ENCODE assay signal across 18 cellular contexts in genomic region chr12:47766496-47767196, GRCh38. TPM values are rescaled to one million over a fixed set of nuclear protein-coding genes. Genes with fewer than 3 reads are reported as not detected.
DNase-seq lines count a peak whose midpoint lies in the region; ATAC-seq and TF ChIP-seq lines count a peak whose summit lies in the region.
"Had no signal": no experiment of that assay in that cellular context is flagged by ENCODE, and none has a peak within 500 bp of the region (broad histone marks: within the 10 kb centered on the region; RNA-seq: fewer than 3 reads in every experiment).

No MANE protein-coding gene starts in this region.

- H3K27me3 ChIP-seq in effector memory CD4-positive, alpha-beta T cell (replicated peaks; ENCODE audit: control insufficient read depth, insufficient read depth, low read length, poor library complexity, severe bottlenecking), result no peaks in the 10 kb centered on the region
- H3K27me3 ChIP-seq: adrenal gland, dorsolateral prefrontal cortex had no signal

- DNase-seq in NK-92 treated with Interleukin-12 subunit alpha and Interleukin-12 subunit beta, amount 100 ng/mL, for 24 hours (lab: John Stamatoyannopoulos, UW), result peak; percentile 49
- DNase-seq in NK-92 (lab: John Stamatoyannopoulos, UW; ENCODE audit: unreplicated experiment) (no peak), NCI-H524 (lab: John Stamatoyannopoulos, UW) (no peak), type B pancreatic cell (ENCODE audit: extremely low spot score, unreplicated experiment) (no peak)
- no peak for DNase-seq in effector memory CD4-positive, alpha-beta T cell
- DNase-seq in stimulated activated effector memory CD8-positive, alpha-beta T cell treated with anti-CD3 and anti-CD28 coated beads, Interleukin-12 subunit alpha, Interleukin-12 subunit beta, amount 100 ng/mL, for 72 hours (ENCODE audit: low spot score in 2 of 2), result no peak
- DNase-seq in central memory CD4-positive, alpha-beta T cell, result no peak
- DNase-seq: left ventricle myocardium inferior, NCI-H226 had no signal

- H3K9me3 Mint-ChIP-seq in stimulated activated effector memory CD8-positive, alpha-beta T cell treated with anti-CD3 and anti-CD28 coated beads, Interleukin-12 subunit alpha, Interleukin-12 subunit beta, amount 100 ng/mL, for 72 hours, result no peaks in the 10 kb centered on the region
- H3K9me3 Mint-ChIP-seq in type B pancreatic cell, result no peaks in the 10 kb centered on the region
- H3K9me3 Mint-ChIP-seq: activated CD4-positive, alpha-beta memory T cell treated with anti-CD3 and anti-CD28 coated beads for 36 hours had no signal

- ATAC-seq in stimulated activated effector memory CD8-positive, alpha-beta T cell treated with anti-CD3 and anti-CD28 coated beads, Interleukin-12 subunit alpha, Interleukin-12 subunit beta, amount 100 ng/mL, for 72 hours, result peak; percentile 17
- ATAC-seq: Right ventricle myocardium inferior had no signal

- H3K36me3 ChIP-seq in KOPT-K1 (ENCODE audit: insufficient read depth, low read length), result no peaks in the 10 kb centered on the region
- H3K36me3 ChIP-seq in effector memory CD4-positive, alpha-beta T cell (ENCODE audit: control insufficient read depth, insufficient read depth, low read length), result no peaks in the 10 kb centered on the region
- H3K36me3 ChIP-seq: adrenal gland, left ventricle myocardium inferior had no signal

- TF ChIP-seq CTCF in type B pancreatic cell (conservative IDR thresholded peaks at IDR 0.05), result no peak

- peaks cover 7% of the 10 kb centered on the region for H3K4me1 Mint-ChIP-seq in stimulated activated effector memory CD8-positive, alpha-beta T cell treated with anti-CD3 and anti-CD28 coated beads, Interleukin-12 subunit alpha, Interleukin-12 subunit beta, amount 100 ng/mL, for 72 hours
- H3K4me1 Mint-ChIP-seq in type B pancreatic cell (ENCODE audit: unreplicated experiment), result peaks cover 11% of the 10 kb centered on the region

- peaks cover 3% of the 10 kb centered on the region for H3K27me3 Mint-ChIP-seq in type B pancreatic cell
- H3K27me3 Mint-ChIP-seq: activated CD4-positive, alpha-beta memory T cell treated with anti-CD3 and anti-CD28 coated beads for 36 hours had no signal

- H3K9me3 ChIP-seq in KOPT-K1 (ENCODE audit: insufficient read depth, low read length, poor library complexity, severe bottlenecking), result no peaks in the 10 kb centered on the region
- H3K9me3 ChIP-seq in effector memory CD4-positive, alpha-beta T cell (ENCODE audit: control insufficient read depth, low read length), result no peaks in the 10 kb centered on the region
- H3K9me3 ChIP-seq: adrenal gland, left ventricle myocardium inferior had no signal

- H3K36me3 Mint-ChIP-seq in stimulated activated effector memory CD8-positive, alpha-beta T cell treated with anti-CD3 and anti-CD28 coated beads, Interleukin-12 subunit alpha, Interleukin-12 subunit beta, amount 100 ng/mL, for 72 hours, result no peaks in the 10 kb centered on the region
- H3K36me3 Mint-ChIP-seq in type B pancreatic cell, result no peaks in the 10 kb centered on the region
- H3K36me3 Mint-ChIP-seq: activated CD4-positive, alpha-beta memory T cell treated with anti-CD3 and anti-CD28 coated beads for 36 hours had no signal

- no peak overlapping the region for H3K4me3 ChIP-seq in effector memory CD4-positive, alpha-beta T cell (ENCODE audit: insufficient read depth, low read depth, low read length, poor library complexity, severe bottlenecking)
- H3K4me3 ChIP-seq: adrenal gland, dorsolateral prefrontal cortex, left ventricle myocardium inferior had no signal

- no peak overlapping the region for H3K27ac Mint-ChIP-seq in stimulated activated effector memory CD8-positive, alpha-beta T cell treated with anti-CD3 and anti-CD28 coated beads, Interleukin-12 subunit alpha, Interleukin-12 subunit beta, amount 100 ng/mL, for 72 hours
- H3K27ac Mint-ChIP-seq in type B pancreatic cell, result no peak overlapping the region
- H3K27ac Mint-ChIP-seq: activated CD4-positive, alpha-beta memory T cell treated with anti-CD3 and anti-CD28 coated beads for 36 hours had no signal

- H3K4me1 ChIP-seq in effector memory CD4-positive, alpha-beta T cell (ENCODE audit: control insufficient read depth, insufficient read depth, low read length, poor library complexity, severe bottlenecking), result peaks cover 3% of the 10 kb centered on the region

- no peak overlapping the region for H3K4me3 Mint-ChIP-seq in stimulated activated effector memory CD8-positive, alpha-beta T cell treated with anti-CD3 and anti-CD28 coated beads, Interleukin-12 subunit alpha, Interleukin-12 subunit beta, amount 100 ng/mL, for 72 hours
- H3K4me3 Mint-ChIP-seq in type B pancreatic cell, result no peak overlapping the region
- H3K4me3 Mint-ChIP-seq: activated CD4-positive, alpha-beta memory T cell treated with anti-CD3 and anti-CD28 coated beads for 36 hours had no signal

- H3K27ac ChIP-seq in KOPT-K1 (ENCODE audit: low read depth, low read length, poor library complexity, severe bottlenecking), result peak overlapping the region; percentile 35
- peak overlapping the region; percentile 18 for H3K27ac ChIP-seq in effector memory CD4-positive, alpha-beta T cell (ENCODE audit: insufficient read depth, low read length, poor library complexity, severe bottlenecking)
- H3K27ac ChIP-seq: 22Rv1, adrenal gland, parathyroid adenoma, VCaP had no signal

RNA-seq across cellular contexts. Expression of gene SLC48A1, which starts 6.4 kb away (rescaled TPM):
- total RNA-seq in type B pancreatic cell (ENCODE audit: low replicate concordance), result 19.7 and 37.4 TPM in 2 replicates

RNA-seq across cellular contexts. Expression of gene RAPGEF3, which starts 8.0 kb away (rescaled TPM):
- total RNA-seq in type B pancreatic cell (ENCODE audit: low replicate concordance), result 3.7 and 4.9 TPM in 2 replicates

RNA-seq across cellular contexts. Expression of gene ENDOU, which starts 41.4 kb away (rescaled TPM):
- total RNA-seq in type B pancreatic cell (ENCODE audit: low replicate concordance), result 3.7 and 18.9 TPM in 2 replicates
- total RNA-seq: activated CD4-positive, alpha-beta memory T cell treated with anti-CD3 and anti-CD28 coated beads for 36 hours; HepG2; Right ventricle myocardium inferior had no signal

RNA-seq across cellular contexts. Expression of gene HDAC7, which starts 53.1 kb away (rescaled TPM):
- total RNA-seq in type B pancreatic cell (ENCODE audit: low replicate concordance), result 71.5 and 76.1 TPM in 2 replicates
